ENCODE assay signal across 23 cellular contexts in genomic region chr20:48926816-48927215, GRCh38. TPM values are rescaled to one million over a fixed set of nuclear protein-coding genes. Genes with fewer than 3 reads are reported as not detected.
DNase-seq lines count a peak whose midpoint lies in the region; ATAC-seq and TF ChIP-seq lines count a peak whose summit lies in the region.
"Had no signal": no experiment of that assay in that cellular context is flagged by ENCODE, and none has a peak within 500 bp of the region (broad histone marks: within the 10 kb centered on the region; RNA-seq: fewer than 3 reads in every experiment).

No MANE protein-coding gene starts in this region.

- H4K20me1 ChIP-seq in DOHH2 (ENCODE audit: control insufficient read depth, insufficient read depth, low read depth, low read length) (peaks cover 14% of the 10 kb centered on the region; the same call in 1 of the 2 replicates), OCI-LY3 (ENCODE audit: insufficient read depth, low read length) (peaks cover 35% of the 10 kb centered on the region)

- H3K4me2 ChIP-seq in DOHH2 (ENCODE audit: low read length) (0 out of 2 replicates have a peak overlapping the region, but pooled peaks have one; percentile 35), OCI-LY3 (ENCODE audit: low read length) (peak overlapping the region; percentile 78)

- WGBS in suprapubic skin = 62% methylated on average over 3 of the region's 3 CpGs

- no peaks in the 10 kb centered on the region for H3K9me2 ChIP-seq in DOHH2 (replicated peaks; ENCODE audit: control insufficient read depth, low read length)

- H3K27ac Mint-ChIP-seq in dendritic cell treated with granulocyte-macrophage colony-stimulating factor and Interleukin-4, amounts not matched to agents 40 ng/mL and 50 ng/mL, for 4 days = peak overlapping the region; percentile 56
- H3K27ac Mint-ChIP-seq in progenitor cell of endocrine pancreas = peak overlapping the region; percentile 4

- H3K9me3 ChIP-seq in DOHH2 (ENCODE audit: control insufficient read depth, insufficient read depth, low read length) (no peaks in the 10 kb centered on the region), OCI-LY3 (ENCODE audit: insufficient read depth, low read length) (no peaks in the 10 kb centered on the region), suprapubic skin (no peaks in the 10 kb centered on the region)
- H3K9me3 ChIP-seq: tibial nerve had no signal

- intact Hi-C loops in dendritic cell treated with granulocyte-macrophage colony-stimulating factor and Interleukin-4, amounts not matched to agents 40 ng/mL and 50 ng/mL, for 4 days (cut with micrococcal nuclease) = loop anchor here (5.0 kb wide), 1 partner anchor 35 kb away; no protein-coding TSS in a partner anchor

- H3K4me3 Mint-ChIP-seq in dendritic cell treated with granulocyte-macrophage colony-stimulating factor and Interleukin-4, amounts not matched to agents 40 ng/mL and 50 ng/mL, for 4 days = no peak overlapping the region
- no peak overlapping the region for H3K4me3 Mint-ChIP-seq in progenitor cell of endocrine pancreas (ENCODE audit: low read depth)
- H3K4me3 Mint-ChIP-seq: natural killer cell treated with Interleukin-12 subunit alpha and Interleukin-12 subunit beta and Interleukin-15 and Interleukin-18, amount 100 ng/mL, for 72 hours had no signal

- ATAC-seq in HG03354 (IDR thresholded peaks at IDR 0.05; ENCODE audit: poor library complexity, severe bottlenecking, unreplicated experiment) (no peak), HG03442 (IDR thresholded peaks at IDR 0.05; ENCODE audit: unreplicated experiment) (no peak)
- ATAC-seq: left colon; natural killer cell treated with Interleukin-12 subunit alpha and Interleukin-12 subunit beta and Interleukin-15 and Interleukin-18, amount 100 ng/mL, for 72 hours; SK-N-SH treated with all-trans-retinoic acid at 6 μM for 48 hours had no signal

- peaks cover 95% of the 10 kb centered on the region for H3K79me2 ChIP-seq in DOHH2 (ENCODE audit: control insufficient read depth, low read length)
- H3K79me2 ChIP-seq in OCI-LY3 (ENCODE audit: low read length) = peaks cover 92% of the 10 kb centered on the region

- H2AFZ ChIP-seq in OCI-LY3 (ENCODE audit: low read depth, low read length) = no peak overlapping the region

- TF ChIP-seq POLR2A in suprapubic skin (IDR thresholded peaks at IDR 0.05) = no peak

- H3K36me3 Mint-ChIP-seq in dendritic cell treated with granulocyte-macrophage colony-stimulating factor and Interleukin-4, amounts not matched to agents 40 ng/mL and 50 ng/mL, for 4 days (ENCODE audit: low read depth) = peaks cover 6% of the 10 kb centered on the region
- no peaks in the 10 kb centered on the region for H3K36me3 Mint-ChIP-seq in progenitor cell of endocrine pancreas (ENCODE audit: insufficient read depth)
- H3K36me3 Mint-ChIP-seq: natural killer cell treated with Interleukin-12 subunit alpha and Interleukin-12 subunit beta and Interleukin-15 and Interleukin-18, amount 100 ng/mL, for 72 hours had no signal

- peaks cover 16% of the 10 kb centered on the region for H3F3A ChIP-seq in DOHH2 (ENCODE audit: control insufficient read depth, insufficient read depth)

- no peak for TF ChIP-seq EP300 in suprapubic skin (IDR thresholded peaks at IDR 0.05)

- TF ChIP-seq CTCF in DOHH2 (IDR thresholded peaks at IDR 0.05; ENCODE audit: low read depth, low read length, poor library complexity, severe bottlenecking) = no peak
- TF ChIP-seq CTCF in OCI-LY3 (IDR thresholded peaks at IDR 0.05; ENCODE audit: low read depth, low read length) = no peak
- no peak for TF ChIP-seq CTCF in progenitor cell of endocrine pancreas (IDR thresholded peaks at IDR 0.05; ENCODE audit: unreplicated experiment)
- TF ChIP-seq CTCF in suprapubic skin (IDR thresholded peaks at IDR 0.05) = no peak

- peaks cover 40% of the 10 kb centered on the region for H3K4me1 Mint-ChIP-seq in dendritic cell treated with granulocyte-macrophage colony-stimulating factor and Interleukin-4, amounts not matched to agents 40 ng/mL and 50 ng/mL, for 4 days (ENCODE audit: low read depth)
- peaks cover 17% of the 10 kb centered on the region for H3K4me1 Mint-ChIP-seq in progenitor cell of endocrine pancreas (ENCODE audit: low read depth)

- no peak overlapping the region for H3K4me3 ChIP-seq in DOHH2 (ENCODE audit: low read length)
- H3K4me3 ChIP-seq in OCI-LY3 (ENCODE audit: low read length) = no peak overlapping the region; the same call in 1 of the 2 replicates
- H3K4me3 ChIP-seq in suprapubic skin = no peak overlapping the region
- H3K4me3 ChIP-seq: tibial nerve had no signal

- H3K27ac ChIP-seq in DOHH2 (ENCODE audit: low read depth, low read length) = no peak overlapping the region
- H3K27ac ChIP-seq in OCI-LY3 (ENCODE audit: low read length) = peak overlapping the region; percentile 78; the same call in 1 of the 2 replicates
- no peak overlapping the region for H3K27ac ChIP-seq in suprapubic skin
- H3K27ac ChIP-seq: tibial nerve had no signal

- H3K36me3 ChIP-seq in DOHH2 (ENCODE audit: control insufficient read depth, low read length) = peaks cover 7% of the 10 kb centered on the region; the same call in 1 of the 2 replicates
- peaks cover 9% of the 10 kb centered on the region for H3K36me3 ChIP-seq in OCI-LY3 (replicated peaks; ENCODE audit: low read depth, low read length)
- H3K36me3 ChIP-seq in suprapubic skin = no peaks in the 10 kb centered on the region
- H3K36me3 ChIP-seq: tibial nerve had no signal

- DNase-seq in progenitor cell of endocrine pancreas (ENCODE audit: low spot score, unreplicated experiment) = no peak
- DNase-seq in HCEC 1CT = no peak
- DNase-seq in suprapubic skin (ENCODE audit: low spot score in 2 of 2) = no peak
- DNase-seq: activated CD4-positive, alpha-beta T cell treated with anti-CD3 and anti-CD28 coated beads for 4 hours; activated CD8-positive, alpha-beta memory T cell treated with anti-CD3 and anti-CD28 coated beads, Interleukin-2, amount 50 U/mL, for 48 hours; activated naive CD4-positive, alpha-beta T cell; cerebellar nuclear complex; left colon; NCI-H1105 treated with DMSO at 0.1 percent for 48 hours; NCI-H446 treated with DMSO at 0.1 percent for 48 hours; posterior cingulate gyrus; RPMI8226; stimulated activated CD4-positive, alpha-beta T cell treated with anti-CD3 and anti-CD28 coated beads, Interleukin-1b, Interleukin-23, amount 100 ng/mL, for 48 hours; stimulated activated naive CD4-positive, alpha-beta T cell treated with Interleukin-2 at 50 U/mL for 16 hours; T1000 had no signal

- no peaks in the 10 kb centered on the region for H3K9me3 Mint-ChIP-seq in dendritic cell treated with granulocyte-macrophage colony-stimulating factor and Interleukin-4, amounts not matched to agents 40 ng/mL and 50 ng/mL, for 4 days
- H3K9me3 Mint-ChIP-seq in progenitor cell of endocrine pancreas (ENCODE audit: low read depth) = no peaks in the 10 kb centered on the region
- H3K9me3 Mint-ChIP-seq: natural killer cell treated with Interleukin-12 subunit alpha and Interleukin-12 subunit beta and Interleukin-15 and Interleukin-18, amount 100 ng/mL, for 72 hours had no signal

- H3K9ac ChIP-seq in OCI-LY3 (ENCODE audit: low read length) = no peak overlapping the region

- H3K27me3 Mint-ChIP-seq in dendritic cell treated with granulocyte-macrophage colony-stimulating factor and Interleukin-4, amounts not matched to agents 40 ng/mL and 50 ng/mL, for 4 days = no peaks in the 10 kb centered on the region
- no peaks in the 10 kb centered on the region for H3K27me3 Mint-ChIP-seq in progenitor cell of endocrine pancreas
- H3K27me3 Mint-ChIP-seq: natural killer cell treated with Interleukin-12 subunit alpha and Interleukin-12 subunit beta and Interleukin-15 and Interleukin-18, amount 100 ng/mL, for 72 hours had no signal

- H3K27me3 ChIP-seq in DOHH2 (ENCODE audit: control insufficient read depth, low read length) (no peaks in the 10 kb centered on the region), OCI-LY3 (ENCODE audit: low read depth, low read length) (no peaks in the 10 kb centered on the region), suprapubic skin (no peaks in the 10 kb centered on the region)
- H3K27me3 ChIP-seq: tibial nerve had no signal

- H3K4me1 ChIP-seq in DOHH2 (ENCODE audit: control insufficient read depth, low read length) (peaks cover 47% of the 10 kb centered on the region), OCI-LY3 (ENCODE audit: low read length) (peaks cover 46% of the 10 kb centered on the region), suprapubic skin (peaks cover 66% of the 10 kb centered on the region)

RNA-seq across cellular contexts. Expression of gene ARFGEF2, which starts 5.3 kb away (rescaled TPM):
- total RNA-seq in progenitor cell of endocrine pancreas = 22.9 and 24.6 TPM in 2 replicates
- total RNA-seq in suprapubic skin = 10 to 100 TPM; 29.9 to 84.7 (median 39.1) TPM
